ENCODE assay signal across 8 cellular contexts in genomic region chr11:46119053-46119351, GRCh38. TPM values are rescaled to one million over a fixed set of nuclear protein-coding genes. Genes with fewer than 3 reads are reported as not detected.
A peak's percentile ranks its signal among the peaks of the same experiment; 100 is the strongest.
DNase-seq lines count a peak whose midpoint lies in the region; ATAC-seq and TF ChIP-seq lines count a peak whose summit lies in the region.

No MANE protein-coding gene starts in this region.

- CTCF ChIA-PET in A673 (lab: Charles Lee) (interaction anchor here (0.5 kb wide), 1 partner anchor 1392 kb away, joined by 6 read pairs; no protein-coding TSS in a partner anchor), mammary epithelial cell (lab: Charles Lee; ENCODE audit: low non-redundant PET) (no interaction called here)

- no peak for TF ChIP-seq CTCF in A673 (conservative IDR thresholded peaks at IDR 0.05; ENCODE audit: low read depth, low read length)
- TF ChIP-seq CTCF in mammary epithelial cell (conservative IDR thresholded peaks at IDR 0.05 in 1 of 2, IDR thresholded peaks at IDR 0.05 in 1 of 2; ENCODE audit: extremely low read depth in 1 of 2, insufficient read depth in 1 of 2, low read depth in 1 of 2, low read length in 2 of 2), result no peak

- H3K4me3 ChIP-seq in A673 (ENCODE audit: low read depth, low read length, poor library complexity, severe bottlenecking), result peak overlapping the region; percentile 75
- H3K4me3 ChIP-seq in mammary epithelial cell (replicated peaks in 1 of 3; ENCODE audit: insufficient read depth in 1 of 3, low read depth in 2 of 3, low read length in 3 of 3), result peak overlapping the region; percentile 54 to 77 (median 73)
- peak overlapping the region; percentile 25 for H3K4me3 ChIP-seq in mucosa of stomach (ENCODE audit: low read length)

- DNase-seq in A673 (ENCODE audit: low spot score) (no peak), mammary epithelial cell (no peak), NAMALWA (ENCODE audit: low spot score) (no peak), RPMI8226 (no peak)

- intact Hi-C loops in A673 (cut with micrococcal nuclease; ENCODE audit: unreplicated experiment) (no loop called here), mammary epithelial cell (cut with micrococcal nuclease) (no loop called here)

- peaks cover 42% of the 10 kb centered on the region for H3K79me2 ChIP-seq in mammary epithelial cell (ENCODE audit: insufficient read depth, low read length)

- H3K36me3 ChIP-seq in A673 (ENCODE audit: insufficient read depth, low read length, poor library complexity, severe bottlenecking) (no peaks in the 10 kb centered on the region), mammary epithelial cell (ENCODE audit: insufficient read depth, low read length) (no peaks in the 10 kb centered on the region), mucosa of stomach (ENCODE audit: control insufficient read depth, insufficient read depth, low read length) (no peaks in the 10 kb centered on the region)

- BruUV-seq in A673 (replicated peaks; lab: Mats Ljungman, UMichigan) (TSS peak; percentile 65), mammary epithelial cell (replicated peaks; lab: Mats Ljungman, UMichigan) (no TSS peak)

- ATAC-seq in HG03354 (IDR thresholded peaks at IDR 0.05; ENCODE audit: poor library complexity, severe bottlenecking, unreplicated experiment) (peak; percentile 1), GM19455 (IDR thresholded peaks at IDR 0.05; ENCODE audit: unreplicated experiment) (no peak), GM19397 (IDR thresholded peaks at IDR 0.05; ENCODE audit: unreplicated experiment) (no peak)

- no peaks in the 10 kb centered on the region for H3K9me3 ChIP-seq in A673 (ENCODE audit: low read depth, low read length, poor library complexity, severe bottlenecking)
- H3K9me3 ChIP-seq in mammary epithelial cell (replicated peaks; ENCODE audit: insufficient read depth, low read length), result no peaks in the 10 kb centered on the region
- no peaks in the 10 kb centered on the region for H3K9me3 ChIP-seq in mucosa of stomach (ENCODE audit: control insufficient read depth, low read length)

- H4K20me1 ChIP-seq in mammary epithelial cell (ENCODE audit: insufficient read depth, low read length), result no peaks in the 10 kb centered on the region

- peak overlapping the region; percentile 68 for H3K27ac ChIP-seq in A673 (ENCODE audit: low read depth, low read length, poor library complexity, severe bottlenecking)
- peak overlapping the region; percentile 61 for H3K27ac ChIP-seq in mammary epithelial cell (ENCODE audit: insufficient read depth, low read depth, low read length)

- peak overlapping the region; percentile 95 for H3K4me2 ChIP-seq in mammary epithelial cell (ENCODE audit: insufficient read depth, low read depth, low read length)

- peaks cover 51% of the 10 kb centered on the region for H3K4me1 ChIP-seq in A673 (ENCODE audit: insufficient read depth, low read length, poor library complexity, severe bottlenecking)
- H3K4me1 ChIP-seq in mammary epithelial cell (ENCODE audit: insufficient read depth, low read length), result peaks cover 10% of the 10 kb centered on the region
- H3K4me1 ChIP-seq in mucosa of stomach (ENCODE audit: control insufficient read depth, insufficient read depth, low read length), result no peaks in the 10 kb centered on the region

- H3K9ac ChIP-seq in mammary epithelial cell (ENCODE audit: insufficient read depth, low read length), result peak overlapping the region; percentile 68
- peak overlapping the region; percentile 74 for H3K9ac ChIP-seq in mucosa of stomach (ENCODE audit: low read length)

- in situ Hi-C loops in mammary epithelial cell (cut with MboI; ENCODE audit: low sequenced_read_pairs in 2 of 2), result no loop called here

- POLR2A ChIA-PET in A673 (lab: Charles Lee; ENCODE audit: low non-redundant PET), result interaction anchor here (0.7 kb wide), 1 partner anchor 124 kb away, joined by 3 read pairs; no protein-coding TSS in a partner anchor

- H2AFZ ChIP-seq in mammary epithelial cell (ENCODE audit: low read depth, low read length), result peak overlapping the region; percentile 93

- dilution Hi-C loops in mammary epithelial cell (cut with HindIII; ENCODE audit: low sequenced_read_pairs), result no loop called here

- H3K27me3 ChIP-seq in A673 (replicated peaks; ENCODE audit: insufficient read depth, low read depth, low read length, poor library complexity), result no peaks in the 10 kb centered on the region
- H3K27me3 ChIP-seq in mammary epithelial cell (ENCODE audit: insufficient read depth, low read length), result no peaks in the 10 kb centered on the region
- H3K27me3 ChIP-seq in mucosa of stomach (ENCODE audit: control insufficient read depth, insufficient read depth, low read length), result no peaks in the 10 kb centered on the region

- WGBS in mammary epithelial cell (ENCODE audit: low coverage, missing lambda C conversion rate), result 7% methylated on average over 3 of the region's 3 CpGs

RNA-seq across cellular contexts. Expression of gene PHF21A, which starts 2.3 kb away (rescaled TPM):
- total RNA-seq in A673 (2021), result 77.2 and 106 TPM in 2 replicates
- 10 to 100 TPM; 10.0 to 34.1 TPM for total RNA-seq in mammary epithelial cell
- polyA plus RNA-seq in mammary epithelial cell, result 9.8 TPM
- polyA minus RNA-seq in mammary epithelial cell, result 4.9 TPM

Comparison
In these comparisons a context has a peak if more than half of its experiments do, and no peak if none do; other contexts are left out.
1. H3K4me3 ChIP-seq: peak in every context shown above with its lines; median percentile 75 in A673; 73 in mammary epithelial cell; 25 in mucosa of stomach.